In genomic region chr6:42547407-42548329, GRCh38 we compare ENCODE assay signal across 8 cellular contexts. TPM values are rescaled to one million over a fixed set of nuclear protein-coding genes. Genes with fewer than 3 reads are reported as not detected.
A peak's percentile ranks its signal among the peaks of the same experiment; 100 is the strongest.
DNase-seq lines count a peak whose midpoint lies in the region; ATAC-seq and TF ChIP-seq lines count a peak whose summit lies in the region.

No MANE protein-coding gene starts in this region.

- peak; percentile 67 for ATAC-seq in GM19372 (IDR thresholded peaks at IDR 0.05; ENCODE audit: low read depth, unreplicated experiment)

- H3K4me1 ChIP-seq in BE2C: peaks cover 6% of the 10 kb centered on the region
- H3K4me1 ChIP-seq in endocrine pancreas (ENCODE audit: control insufficient read depth, insufficient read depth, low read length): no peaks in the 10 kb centered on the region
- H3K4me1 ChIP-seq in mesodermal cell (ENCODE audit: control insufficient read depth, insufficient read depth, low read length, poor library complexity, severe bottlenecking): peaks cover 3% of the 10 kb centered on the region

- DNase-seq in BE2C (peak; percentile 91), HT-29 (ENCODE audit: low spot score) (peak; percentile 81), NK-92 (lab: John Stamatoyannopoulos, UW; ENCODE audit: unreplicated experiment) (peak; percentile 12)
- peak; percentile 53 for DNase-seq in activated CD8-positive, alpha-beta memory T cell treated with anti-CD3 and anti-CD28 coated beads, Interleukin-2, amount 50 U/mL, for 1 hour (ENCODE audit: extremely low read depth)
- DNase-seq in stimulated activated CD8-positive, alpha-beta memory T cell treated with anti-CD3 and anti-CD28 coated beads, Interleukin-12 subunit alpha, Interleukin-12 subunit beta, amount 100 ng/mL, for 4 hours (ENCODE audit: low read depth): peak; percentile 75

- H3K36me3 ChIP-seq in BE2C (no peaks in the 10 kb centered on the region), endocrine pancreas (ENCODE audit: control insufficient read depth, insufficient read depth, low read length) (no peaks in the 10 kb centered on the region), mesodermal cell (ENCODE audit: control insufficient read depth, insufficient read depth, low read length) (no peaks in the 10 kb centered on the region)

- WGBS in mesodermal cell (ENCODE audit: insufficient coverage in 2 of 2), 2 experiments: 22 to 23% methylated on average over 21 to 22 of the region's 27 CpGs

- no peaks in the 10 kb centered on the region for H3K27me3 ChIP-seq in BE2C
- no peaks in the 10 kb centered on the region for H3K27me3 ChIP-seq in endocrine pancreas (ENCODE audit: control insufficient read depth, insufficient read depth, low read length)

- TF ChIP-seq CTCF in BE2C (IDR thresholded peaks at IDR 0.05; ENCODE audit: low read depth, low read length): peak; percentile 99

- peak overlapping the region; percentile 67 for H3K27ac ChIP-seq in mesodermal cell (ENCODE audit: low read depth, low read length, severe bottlenecking)

- H3K9me3 ChIP-seq in BE2C (no peaks in the 10 kb centered on the region), endocrine pancreas (ENCODE audit: control insufficient read depth, low read length) (no peaks in the 10 kb centered on the region), mesodermal cell (ENCODE audit: control insufficient read depth, low read length) (no peaks in the 10 kb centered on the region)

- peak overlapping the region; percentile 32 for H3K9ac ChIP-seq in endocrine pancreas (ENCODE audit: control insufficient read depth, insufficient read depth, low read length)

- H3K4me3 ChIP-seq in BE2C (ENCODE audit: low read depth, low read length) (peak overlapping the region; percentile 68), endocrine pancreas (ENCODE audit: control insufficient read depth, insufficient read depth, low read length) (peak overlapping the region; percentile 68), mesodermal cell (ENCODE audit: extremely low read depth, insufficient read depth, low read length, poor library complexity, severe bottlenecking) (peak overlapping the region; percentile 29)

RNA-seq across cellular contexts. Expression of gene UBR2, which starts 16.2 kb away (rescaled TPM):
- 5.0 TPM for polyA plus RNA-seq in BE2C (2012; ENCODE audit: insufficient read depth, insufficient read length, low read depth)
- 6.8 and 7.5 TPM in 2 replicates for total RNA-seq in HT-29 (2014; rRNA removed; shearing (Covaris generic))
- polyA plus RNA-seq in mesodermal cell (2013, experiment 1 of 2): 14.3 TPM
- 15.4 TPM for polyA plus RNA-seq in mesodermal cell (2013, experiment 2 of 2)

Comparison
In these comparisons a context has a peak if more than half of its experiments do, and no peak if none do; other contexts are left out.
1. Peak in every context shown above with its lines: DNase-seq, ATAC-seq, H3K4me3 ChIP-seq and H3K27ac ChIP-seq.
2. DNase-seq: peak in every context shown above with its lines; median percentile 91 in BE2C; 81 in HT-29; 75 in stimulated activated CD8-positive, alpha-beta memory T cell treated with anti-CD3 and anti-CD28 coated beads, Interleukin-12 subunit alpha, Interleukin-12 subunit beta, amount 100 ng/mL, for 4 hours; 53 in activated CD8-positive, alpha-beta memory T cell treated with anti-CD3 and anti-CD28 coated beads, Interleukin-2, amount 50 U/mL, for 1 hour; 12 in NK-92.